19 cellular contexts compared by ENCODE assay signal in genomic region chr6:39599341-39599740, GRCh38.
DNase-seq lines count a peak whose midpoint lies in the region; ATAC-seq and TF ChIP-seq lines count a peak whose summit lies in the region.
"Had no signal": no experiment of that assay in that cellular context is flagged by ENCODE, and none has a peak within 500 bp of the region (broad histone marks: within the 10 kb centered on the region; RNA-seq: fewer than 3 reads in every experiment).

No MANE protein-coding gene starts in this region.

- peaks cover 6% of the 10 kb centered on the region for H3K4me1 ChIP-seq in adipocyte (ENCODE audit: control insufficient read depth, insufficient read depth, low read length)
- H3K4me1 ChIP-seq in gastroesophageal sphincter = peaks cover 3 to 38% (median 12%) of the 10 kb centered on the region in 3 donors
- no peaks in the 10 kb centered on the region for H3K4me1 ChIP-seq in suprapubic skin

- no peaks in the 10 kb centered on the region for H3K27me3 ChIP-seq in adipocyte (replicated peaks; ENCODE audit: control insufficient read depth, insufficient read depth, low read length)
- no peaks in the 10 kb centered on the region for H3K27me3 ChIP-seq in gastroesophageal sphincter
- H3K27me3 ChIP-seq in suprapubic skin = no peaks in the 10 kb centered on the region
- H3K27me3 ChIP-seq: MG63 had no signal

- H3K27ac ChIP-seq in gastroesophageal sphincter (peak overlapping the region; percentile 56 to 79 (median 74)), suprapubic skin (no peak overlapping the region)
- H3K27ac ChIP-seq: 22Rv1 had no signal

- TF ChIP-seq POLR2A in gastroesophageal sphincter (IDR thresholded peaks at IDR 0.05) = no peak
- TF ChIP-seq POLR2A in suprapubic skin (IDR thresholded peaks at IDR 0.05) = no peak

- 63 to 83% methylated on average over 2 of the region's 2 CpGs for WGBS in gastroesophageal sphincter (ENCODE audit: low coverage in 1 of 2), 2 donors
- 95% methylated on average over 2 of the region's 2 CpGs for WGBS in suprapubic skin

- H3K4me3 ChIP-seq in AG09309 (ENCODE audit: control insufficient read depth, low read depth, low read length) = no peak overlapping the region
- no peak overlapping the region for H3K4me3 ChIP-seq in HFF-Myc (replicated peaks; ENCODE audit: low read depth, low read length)
- no peak overlapping the region for H3K4me3 ChIP-seq in adipocyte (ENCODE audit: low read length)
- no peak overlapping the region for H3K4me3 ChIP-seq in gastroesophageal sphincter
- no peak overlapping the region for H3K4me3 ChIP-seq in suprapubic skin
- H3K4me3 ChIP-seq: MG63 had no signal

- TF ChIP-seq EP300 in gastroesophageal sphincter (IDR thresholded peaks at IDR 0.05) = no peak
- no peak for TF ChIP-seq EP300 in suprapubic skin (IDR thresholded peaks at IDR 0.05)

- TF ChIP-seq CTCF in AG09309 (IDR thresholded peaks at IDR 0.05; ENCODE audit: control insufficient read depth, insufficient read depth, low read depth, low read length, missing control alignments) (no peak), HFF-Myc (IDR thresholded peaks at IDR 0.05; ENCODE audit: low read depth, low read length, missing control alignments) (no peak), gastroesophageal sphincter (IDR thresholded peaks at IDR 0.05) (no peak), suprapubic skin (IDR thresholded peaks at IDR 0.05) (no peak)

- ATAC-seq in gastroesophageal sphincter (no peak), GM21723 (IDR thresholded peaks at IDR 0.05; ENCODE audit: unreplicated experiment) (no peak)
- ATAC-seq: HCT116, Panc1 had no signal

- DNase-seq in AG09309 (ENCODE audit: low read depth) = peak; percentile 14
- peak; percentile 19 for DNase-seq in HFF-Myc (ENCODE audit: extremely low read depth, low read depth)
- peak; percentile 9 for DNase-seq in adipocyte (ENCODE audit: low read depth)
- no peak for DNase-seq in stimulated activated CD4-positive, alpha-beta T cell treated with anti-CD3 and anti-CD28 coated beads, Interleukin-4, amount 100 ng/mL, for 24 hours
- no peak for DNase-seq in NCI-H748 (lab: John Stamatoyannopoulos, UW; ENCODE audit: unreplicated experiment)
- no peak for DNase-seq in suprapubic skin (ENCODE audit: low spot score in 2 of 2)
- DNase-seq: CD4-positive, CD25-positive, alpha-beta regulatory T cell; KBM-7; MG63; NCI-H2029; NCI-H2227 treated with DMSO at 0.1 percent for 48 hours; SIG-M5; SK-N-SH; SW 1271 had no signal

- H3K9ac ChIP-seq in adipocyte (ENCODE audit: low read length) = no peak overlapping the region
- H3K9ac ChIP-seq: SK-N-SH had no signal

- H3K9me3 ChIP-seq in adipocyte (ENCODE audit: control insufficient read depth, low read length) = no peaks in the 10 kb centered on the region
- H3K9me3 ChIP-seq in gastroesophageal sphincter = peaks cover 0 to 6% (median 0%) of the 10 kb centered on the region in 3 donors
- no peaks in the 10 kb centered on the region for H3K9me3 ChIP-seq in suprapubic skin
- H3K9me3 ChIP-seq: MG63, SK-N-SH had no signal

- H3K36me3 ChIP-seq in adipocyte (ENCODE audit: control insufficient read depth, insufficient read depth, low read length, severe bottlenecking) (no peaks in the 10 kb centered on the region), gastroesophageal sphincter (no peaks in the 10 kb centered on the region), suprapubic skin (no peaks in the 10 kb centered on the region)
- H3K36me3 ChIP-seq: MG63 had no signal

Comparison
In these comparisons a context has a peak if more than half of its experiments do, and no peak if none do; other contexts are left out.
1. DNase-seq: peak in AG09309 (single experiment), HFF-Myc (single experiment) and adipocyte (single experiment); none in stimulated activated CD4-positive, alpha-beta T cell treated with anti-CD3 and anti-CD28 coated beads, Interleukin-4, amount 100 ng/mL, for 24 hours (single experiment), NCI-H748 (single experiment) and suprapubic skin (0 of 2).